In genomic region chrX:21975827-21976226, GRCh38 we compare ENCODE assay signal across 7 cellular contexts. TPM values are rescaled to one million over a fixed set of nuclear protein-coding genes. Genes with fewer than 3 reads are reported as not detected.
DNase-seq lines count a peak whose midpoint lies in the region; ATAC-seq and TF ChIP-seq lines count a peak whose summit lies in the region.

No MANE protein-coding gene starts in this region.

- no peaks in the 10 kb centered on the region for H3K79me2 ChIP-seq in PC-3 (ENCODE audit: low read length)

- H3K9me3 ChIP-seq in PC-3 (ENCODE audit: low read length) (no peaks in the 10 kb centered on the region), esophagus squamous epithelium (no peaks in the 10 kb centered on the region), prostate gland (no peaks in the 10 kb centered on the region)

- BruUV-seq in PC-3 (replicated peaks; lab: Mats Ljungman, UMichigan), result no TSS peak

- H3K9me2 ChIP-seq in PC-3 (replicated peaks; ENCODE audit: low read length), result no peaks in the 10 kb centered on the region

- H3K36me3 ChIP-seq in PC-3 (ENCODE audit: low read depth, low read length) (peaks cover 39% of the 10 kb centered on the region), esophagus squamous epithelium (peaks cover 0 to 30% (median 0%) of the 10 kb centered on the region in 3 donors), prostate gland (no peaks in the 10 kb centered on the region)

- H3K27ac ChIP-seq in PC-3 (ENCODE audit: low read length) (no peak overlapping the region), esophagus squamous epithelium (no peak overlapping the region), prostate gland (peak overlapping the region; percentile 56 to 75)

- WGBS in esophagus squamous epithelium, 2 donors, result 24 to 42% methylated on average over 6 of the region's 6 CpGs
- 17% methylated on average over 6 of the region's 6 CpGs for WGBS in prostate gland

- H3K4me1 ChIP-seq in PC-3 (ENCODE audit: insufficient read depth, low read length) (peaks cover 35% of the 10 kb centered on the region), esophagus squamous epithelium (peaks cover 0 to 22% (median 5%) of the 10 kb centered on the region in 3 donors), prostate gland (replicated peaks) (no peaks in the 10 kb centered on the region)

- DNase-seq in G401 (ENCODE audit: low spot score), result peak; percentile 78
- DNase-seq in PC-3, result peak; percentile 66
- no peak for DNase-seq in esophagus squamous epithelium (lab: John Stamatoyannopoulos, UW)
- peak; percentile 20 for DNase-seq in prostate gland (ENCODE audit: low spot score)
- DNase-seq in SHP77 (lab: John Stamatoyannopoulos, UW), result no peak

- intact Hi-C loops in PC-3 (cut with micrococcal nuclease), result loop anchor here (2.0 to 10.0 kb wide), 5 partner anchors 229 to 1601 kb away; no protein-coding TSS in a partner anchor
- intact Hi-C loops in esophagus squamous epithelium (cut with DNase I), result no loop called here
- intact Hi-C loops in prostate gland (cut with DNase I), result no loop called here

- H3K27me3 ChIP-seq in PC-3 (ENCODE audit: low read length) (no peaks in the 10 kb centered on the region), esophagus squamous epithelium (no peaks in the 10 kb centered on the region), prostate gland (replicated peaks; ENCODE audit: insufficient read depth) (no peaks in the 10 kb centered on the region)

- TF ChIP-seq CTCF in PC-3 (conservative IDR thresholded peaks at IDR 0.05; ENCODE audit: low read depth, low read length) (peak; percentile 65), esophagus squamous epithelium (IDR thresholded peaks at IDR 0.05) (peak in 4 of 6 experiments; percentile 13 to 52 (median 28)), prostate gland (IDR thresholded peaks at IDR 0.05) (peak in 3 of 4 experiments; percentile 32 to 61 (median 57))

- no peak overlapping the region for H3K9ac ChIP-seq in PC-3 (ENCODE audit: low read length)

- TF ChIP-seq POLR2A in esophagus squamous epithelium (IDR thresholded peaks at IDR 0.05) (no peak), prostate gland (IDR thresholded peaks at IDR 0.05) (no peak)

- no peaks in the 10 kb centered on the region for H4K20me1 ChIP-seq in PC-3 (ENCODE audit: low read length)

- no peak overlapping the region for H3K4me2 ChIP-seq in PC-3 (ENCODE audit: low read length)

- no peak overlapping the region for H2AFZ ChIP-seq in PC-3 (ENCODE audit: low read length)

- no peak overlapping the region for H3K4me3 ChIP-seq in PC-3 (ENCODE audit: low read length)
- H3K4me3 ChIP-seq in esophagus squamous epithelium, result no peak overlapping the region
- no peak overlapping the region for H3K4me3 ChIP-seq in prostate gland

- CTCF ChIA-PET in PC-3 (lab: Charles Lee), result interaction anchor here (0.5 to 1.1 kb wide), 5 partner anchors 50 to 1809 kb away, joined by 3 to 6 read pairs (median 4); partner anchors contain the start of gene MBTPS2

- peak; percentile 71 for ATAC-seq in PC-3
- no peak for ATAC-seq in HG03354 (IDR thresholded peaks at IDR 0.05; ENCODE audit: poor library complexity, severe bottlenecking, unreplicated experiment)
- ATAC-seq in GM21786 (IDR thresholded peaks at IDR 0.05; ENCODE audit: unreplicated experiment), result no peak

- POLR2A ChIA-PET in PC-3 (lab: Charles Lee; ENCODE audit: unreplicated experiment), result interaction anchor here (0.6 kb wide), 1 partner anchor 9 kb away, joined by 4 read pairs; no protein-coding TSS in a partner anchor

- in situ Hi-C loops in G401 (cut with HindIII; ENCODE audit: low sequenced_read_pairs), result no loop called here

- H3F3A ChIP-seq in PC-3 (ENCODE audit: low read length, unreplicated experiment), result peaks cover 3% of the 10 kb centered on the region

RNA-seq across cellular contexts. Expression of gene SMS, which starts 35.3 kb away (rescaled TPM):
- total RNA-seq in G401 (2014; rRNA removed; shearing (Covaris generic)), result 149 and 177 TPM in 2 replicates
- total RNA-seq in PC-3 (2014; rRNA removed), result 158 and 164 TPM in 2 replicates
- total RNA-seq in esophagus squamous epithelium, result 10 to 100 TPM; 19.0 to 46.7 (median 31.3) TPM
- total RNA-seq in prostate gland, result 100 to 1,000 TPM in 1 of 2 donors, 10 to 100 TPM in 1; 57.0 to 116 TPM

RNA-seq across cellular contexts. Expression of gene PHEX, which starts 56.3 kb away (rescaled TPM):
- total RNA-seq in G401 (2014; rRNA removed; shearing (Covaris generic)), result not detected in 2 replicates
- total RNA-seq in PC-3 (2014; rRNA removed) (0.62 and 1.0 TPM in 2 replicates), esophagus squamous epithelium (under 1 TPM; 0.04 to 0.73 (median 0.31) TPM), prostate gland (under 1 TPM; 0.34 to 0.82 TPM)

Comparison
In these comparisons a context has a peak if more than half of its experiments do, and no peak if none do; other contexts are left out.
1. DNase-seq: peak in G401 (single experiment), PC-3 (single experiment) and prostate gland (single experiment); none in esophagus squamous epithelium (single experiment) and SHP77 (0 of 2).
2. H3K27ac ChIP-seq: peak in prostate gland (2 of 2); none in PC-3 (single experiment) and esophagus squamous epithelium (0 of 4).
3. Peak in every context shown above with its lines, with median percentiles within 50 percentile points of each other: CTCF ChIP-seq.